In genomic region chr1:24725209-24725651, GRCh38 we compare ENCODE assay signal across 8 cellular contexts. TPM values are rescaled to one million over a fixed set of nuclear protein-coding genes. Genes with fewer than 3 reads are reported as not detected.
DNase-seq lines count a peak whose midpoint lies in the region; ATAC-seq and TF ChIP-seq lines count a peak whose summit lies in the region.

No MANE protein-coding gene starts in this region.

- H3K9me3 ChIP-seq in HEK293 (ENCODE audit: control insufficient read depth, insufficient read depth, low read depth, low read length) (no peaks in the 10 kb centered on the region), ascending aorta (no peaks in the 10 kb centered on the region)

- no peak overlapping the region for H3K4me3 ChIP-seq in HEK293 (ENCODE audit: low read depth, low read length)
- no peak overlapping the region for H3K4me3 ChIP-seq in ascending aorta

- H3K27ac ChIP-seq in HEK293 (ENCODE audit: extremely low read depth, low read depth, low read length), result no peak overlapping the region
- H3K27ac ChIP-seq in ascending aorta, result peak overlapping the region; percentile 60 to 70
- H3K27ac ChIP-seq in layer of hippocampus (ENCODE audit: low read depth, low read length), result peak overlapping the region; percentile 17
- peak overlapping the region; percentile 71 for H3K27ac ChIP-seq in substantia nigra (ENCODE audit: low read depth, low read length, poor library complexity, severe bottlenecking)

- CTCF ChIA-PET in HEK293 (lab: Yijun Ruan, JAX), result interaction anchor here (1.9 kb wide), 1 partner anchor 36 kb away, joined by 8 read pairs; no protein-coding TSS in a partner anchor

- DNase-seq in ascending aorta (ENCODE audit: low spot score in 2 of 2) (no peak), substantia nigra (lab: John Stamatoyannopoulos, UW) (peak in 3 of 49 donors; percentile 10 to 21 (median 15)), activated T-cell treated with anti-CD3 and anti-CD28 coated beads for 4 hours (no peak), hippocampal formation (lab: John Stamatoyannopoulos, UW) (no peak)

- intact Hi-C loops in ascending aorta (cut with DNase I), result loop anchor here (5.0 kb wide), 1 partner anchor 33 kb away; no protein-coding TSS in a partner anchor

- H3K36me3 ChIP-seq in HEK293 (ENCODE audit: control insufficient read depth in 2 of 2, insufficient read depth in 1 of 2, low read length in 2 of 2), result no peaks in the 10 kb centered on the region
- H3K36me3 ChIP-seq in ascending aorta, result no peaks in the 10 kb centered on the region

- TF ChIP-seq CTCF in HEK293 (tag by site-specific recombination; IDR thresholded peaks at IDR 0.05), result no peak
- TF ChIP-seq CTCF in ascending aorta (IDR thresholded peaks at IDR 0.05), result no peak

- peaks cover 4% of the 10 kb centered on the region for H3K4me1 ChIP-seq in HEK293 (ENCODE audit: control insufficient read depth, insufficient read depth, low read length)
- H3K4me1 ChIP-seq in ascending aorta, result peaks cover 0 to 11% of the 10 kb centered on the region in 2 donors

- no peaks in the 10 kb centered on the region for H3K27me3 ChIP-seq in ascending aorta
- H3K27me3 ChIP-seq in layer of hippocampus (ENCODE audit: control insufficient read depth, insufficient read depth, low read length), result no peaks in the 10 kb centered on the region

- POLR2A ChIA-PET in HEK293 (lab: Yijun Ruan, JAX), result interaction anchor here (2.0 to 2.6 kb wide), 2 partner anchors 20 kb away, joined by 9 to 19 read pairs; partner anchors contain the start of gene CLIC4

- ATAC-seq in HG02840 (IDR thresholded peaks at IDR 0.05; ENCODE audit: low FRiP score, unreplicated experiment) (no peak), GM19467 (IDR thresholded peaks at IDR 0.05; ENCODE audit: unreplicated experiment) (no peak)

TF ChIP-seq in HEK293, 187 proteins besides CTCF, POLR2A, EP300 and RAD21:
- TF ChIP-seq ZNF416 (tag by site-specific recombination; IDR thresholded peaks at IDR 0.05), result no peak
- TF ChIP-seq MEIS1 (CRISPR knock-in tag; IDR thresholded peaks at IDR 0.05; ENCODE audit: borderline replicate concordance), result no peak
- TF ChIP-seq, protein P1, sequence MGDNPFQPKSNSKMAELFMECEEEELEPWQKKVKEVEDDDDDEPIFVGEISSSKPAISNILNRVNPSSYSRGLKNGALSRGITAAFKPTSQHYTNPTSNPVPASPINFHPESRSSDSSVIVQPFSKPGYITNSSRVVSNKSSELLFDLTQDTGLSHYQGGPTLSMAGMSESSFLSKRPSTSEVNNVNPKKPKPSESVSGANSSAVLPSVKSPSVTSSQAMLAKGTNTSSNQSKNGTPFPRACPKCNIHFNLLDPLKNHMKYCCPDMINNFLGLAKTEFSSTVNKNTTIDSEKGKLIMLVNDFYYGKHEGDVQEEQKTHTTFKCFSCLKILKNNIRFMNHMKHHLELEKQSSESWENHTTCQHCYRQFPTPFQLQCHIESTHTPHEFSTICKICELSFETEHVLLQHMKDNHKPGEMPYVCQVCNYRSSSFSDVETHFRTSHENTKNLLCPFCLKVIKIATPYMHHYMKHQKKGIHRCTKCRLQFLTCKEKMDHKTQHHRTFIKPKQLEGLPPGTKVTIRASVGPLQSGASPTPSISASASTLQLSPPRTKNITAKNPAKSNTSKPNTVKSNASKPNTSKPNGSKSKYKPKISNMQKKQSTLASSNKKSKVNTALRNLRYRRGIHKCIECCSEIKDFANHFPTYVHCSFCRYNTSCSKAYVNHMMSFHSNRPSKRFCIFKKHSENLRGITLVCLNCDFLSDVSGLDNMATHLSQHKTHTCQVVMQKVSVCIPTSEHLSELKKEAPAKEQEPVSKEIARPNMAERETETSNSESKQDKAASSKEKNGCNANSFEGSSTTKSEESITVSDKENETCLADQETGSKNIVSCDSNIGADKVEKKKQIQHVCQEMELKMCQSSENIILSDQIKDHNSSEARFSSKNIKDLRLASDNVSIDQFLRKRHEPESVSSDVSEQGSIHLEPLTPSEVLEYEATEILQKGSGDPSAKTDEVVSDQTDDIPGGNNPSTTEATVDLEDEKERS (tag by site-specific recombination; IDR thresholded peaks at IDR 0.05), result no peak
- TF ChIP-seq ZIC2 (tag by site-specific recombination; IDR thresholded peaks at IDR 0.05), result peak; percentile 45; the same call in 1 of the 2 replicates
- peak; percentile 1; the same call in 1 of the 2 replicates for TF ChIP-seq ZNF341 (tag by site-specific recombination; IDR thresholded peaks at IDR 0.05; ENCODE audit: low read depth)
- no peak for TF ChIP-seq SETDB1 (IDR thresholded peaks at IDR 0.05; ENCODE audit: insufficient read length, low read length)
- TF ChIP-seq PRDM10 (tag by site-specific recombination; IDR thresholded peaks at IDR 0.05), result peak; percentile 24; the same call in 1 of the 2 replicates
- no peak for TF ChIP-seq ZNF692 (tag by site-specific recombination; IDR thresholded peaks at IDR 0.05)
- TF ChIP-seq KLF1 (tag by site-specific recombination; IDR thresholded peaks at IDR 0.05), result no peak
- TF ChIP-seq, protein P2, sequence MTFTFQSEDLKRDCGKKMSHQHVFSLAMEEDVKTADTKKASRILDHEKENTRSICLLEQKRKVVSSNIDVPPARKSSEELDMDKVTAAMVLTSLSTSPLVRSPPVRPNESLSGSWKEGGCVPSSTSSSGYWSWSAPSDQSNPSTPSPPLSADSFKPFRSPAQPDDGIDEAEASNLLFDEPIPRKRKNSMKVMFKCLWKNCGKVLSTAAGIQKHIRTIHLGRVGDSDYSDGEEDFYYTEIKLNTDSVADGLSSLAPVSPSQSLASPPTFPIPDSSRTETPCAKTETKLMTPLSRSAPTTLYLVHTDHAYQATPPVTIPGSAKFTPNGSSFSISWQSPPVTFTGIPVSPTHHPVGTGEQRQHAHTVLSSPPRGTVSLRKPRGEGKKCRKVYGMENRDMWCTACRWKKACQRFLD (tag by site-specific recombination; IDR thresholded peaks at IDR 0.05), result no peak

RNA-seq across cellular contexts. Expression of gene CLIC4, which starts 20.0 kb away (rescaled TPM):
- total RNA-seq in ascending aorta, result 494 TPM
